ENCODE assay signal across 16 cellular contexts in genomic region chr1:234529095-234529494, GRCh38. TPM values are rescaled to one million over a fixed set of nuclear protein-coding genes. Genes with fewer than 3 reads are reported as not detected.
DNase-seq lines count a peak whose midpoint lies in the region; ATAC-seq and TF ChIP-seq lines count a peak whose summit lies in the region.
"Had no signal": no experiment of that assay in that cellular context is flagged by ENCODE, and none has a peak within 500 bp of the region (broad histone marks: within the 10 kb centered on the region; RNA-seq: fewer than 3 reads in every experiment).

No MANE protein-coding gene starts in this region.

- no peaks in the 10 kb centered on the region for H3K9me3 ChIP-seq in body of pancreas
- no peaks in the 10 kb centered on the region for H3K9me3 ChIP-seq in mesenchymal stem cell (ENCODE audit: control insufficient read depth, low read length)
- H3K9me3 ChIP-seq: Caco-2, HAP-1 had no signal

- ATAC-seq in body of pancreas, result no peak
- no peak for ATAC-seq in GM21576 (IDR thresholded peaks at IDR 0.05; ENCODE audit: unreplicated experiment)
- ATAC-seq: natural killer cell; stimulated activated effector memory CD8-positive, alpha-beta T cell treated with anti-CD3 and anti-CD28 coated beads, Interleukin-12 subunit alpha, Interleukin-12 subunit beta, amount 100 ng/mL, for 72 hours had no signal

- H3K27me3 Mint-ChIP-seq in Calu3 (ENCODE audit: unreplicated experiment), result no peaks in the 10 kb centered on the region

- H3K4me3 ChIP-seq in HL-60 (replicated peaks; ENCODE audit: insufficient read depth, low read length) (no peak overlapping the region), body of pancreas (no peak overlapping the region), mesenchymal stem cell (ENCODE audit: insufficient read depth in 1 of 2, low read depth in 1 of 2, low read length in 2 of 2) (no peak overlapping the region)
- H3K4me3 ChIP-seq: HAP-1 had no signal

- peaks cover 26% of the 10 kb centered on the region for H3K4me1 Mint-ChIP-seq in Calu3 (ENCODE audit: low read depth, unreplicated experiment)
- H3K4me1 Mint-ChIP-seq: stimulated activated effector memory CD8-positive, alpha-beta T cell treated with anti-CD3 and anti-CD28 coated beads, Interleukin-12 subunit alpha, Interleukin-12 subunit beta, amount 100 ng/mL, for 72 hours had no signal

- no peak overlapping the region for H4K91ac ChIP-seq in mesenchymal stem cell (ENCODE audit: low read length)

- no peaks in the 10 kb centered on the region for H3K36me3 Mint-ChIP-seq in Calu3 (ENCODE audit: insufficient read depth, unreplicated experiment)
- H3K36me3 Mint-ChIP-seq: IgD-negative memory B cell; natural killer cell; stimulated activated effector memory CD8-positive, alpha-beta T cell treated with anti-CD3 and anti-CD28 coated beads, Interleukin-12 subunit alpha, Interleukin-12 subunit beta, amount 100 ng/mL, for 72 hours had no signal

- BruUV-seq in Calu3 (replicated peaks; lab: Mats Ljungman, UMichigan), result no TSS peak

- no peak overlapping the region for H2BK5ac ChIP-seq in mesenchymal stem cell (ENCODE audit: low read depth, low read length, poor library complexity, severe bottlenecking)

- CTCF ChIA-PET in Calu3 (lab: Charles Lee), result interaction anchor here (1.5 kb wide), 1 partner anchor 195 kb away, joined by 7 read pairs; no protein-coding TSS in a partner anchor

- no peak overlapping the region for H3K27ac Mint-ChIP-seq in Calu3 (ENCODE audit: unreplicated experiment)
- H3K27ac Mint-ChIP-seq: natural killer cell; stimulated activated effector memory CD8-positive, alpha-beta T cell treated with anti-CD3 and anti-CD28 coated beads, Interleukin-12 subunit alpha, Interleukin-12 subunit beta, amount 100 ng/mL, for 72 hours had no signal

- H3K9me3 Mint-ChIP-seq in Calu3 (ENCODE audit: low read depth, unreplicated experiment), result no peaks in the 10 kb centered on the region
- H3K9me3 Mint-ChIP-seq: natural killer cell; stimulated activated effector memory CD8-positive, alpha-beta T cell treated with anti-CD3 and anti-CD28 coated beads, Interleukin-12 subunit alpha, Interleukin-12 subunit beta, amount 100 ng/mL, for 72 hours had no signal

- H3K18ac ChIP-seq in mesenchymal stem cell (ENCODE audit: low read depth in 1 of 2, low read length in 2 of 2), result peak overlapping the region in 1 of 2 experiments; percentile 52

- H3K4me1 ChIP-seq in body of pancreas (peaks cover 68% of the 10 kb centered on the region), mesenchymal stem cell (ENCODE audit: control insufficient read depth, insufficient read depth, low read depth, low read length) (peaks cover 4% of the 10 kb centered on the region)

- H3K4me3 Mint-ChIP-seq in Calu3 (ENCODE audit: low read depth, unreplicated experiment), result no peak overlapping the region
- H3K4me3 Mint-ChIP-seq: IgD-negative memory B cell; natural killer cell; stimulated activated effector memory CD8-positive, alpha-beta T cell treated with anti-CD3 and anti-CD28 coated beads, Interleukin-12 subunit alpha, Interleukin-12 subunit beta, amount 100 ng/mL, for 72 hours had no signal

- intact Hi-C loops in body of pancreas (cut with DNase I) (no loop called here), Calu3 (cut with micrococcal nuclease; ENCODE audit: unreplicated experiment) (no loop called here)

- H3K23ac ChIP-seq in mesenchymal stem cell (ENCODE audit: low read length in 2 of 2), result no peak overlapping the region

- H3K27me3 ChIP-seq in HL-60 (ENCODE audit: insufficient read depth, poor library complexity, severe bottlenecking) (no peaks in the 10 kb centered on the region), body of pancreas (no peaks in the 10 kb centered on the region), mesenchymal stem cell (ENCODE audit: control insufficient read depth in 1 of 2, insufficient read depth in 1 of 2, low read length in 2 of 2) (no peaks in the 10 kb centered on the region)

- no peak for DNase-seq in HL-60 (ENCODE audit: low read depth in 1 of 2, low spot score in 1 of 2)
- DNase-seq in body of pancreas, result no peak
- DNase-seq in mesenchymal stem cell, result no peak
- no peak for DNase-seq in substantia nigra (lab: John Stamatoyannopoulos, UW)
- DNase-seq in Calu3, result no peak
- no peak for DNase-seq in GM19240 (ENCODE audit: insufficient read length, low spot score)
- DNase-seq: activated gamma-delta T cell treated with Interleukin-2 at 50 U/mL for 16 hours, Caco-2, erythroblast, natural killer cell, NCI-H187 treated with DMSO at 0.1 percent for 48 hours, NCI-H446 had no signal

- no peak overlapping the region for H3K9ac ChIP-seq in mesenchymal stem cell (ENCODE audit: low read length)

- no peaks in the 10 kb centered on the region for H3K79me1 ChIP-seq in mesenchymal stem cell (replicated peaks; ENCODE audit: low read length, poor library complexity, severe bottlenecking)

- H2BK15ac ChIP-seq in mesenchymal stem cell (ENCODE audit: low read depth, poor library complexity, severe bottlenecking), result no peak overlapping the region

- no peak overlapping the region for H2BK120ac ChIP-seq in mesenchymal stem cell (ENCODE audit: low read depth, low read length)

- peak overlapping the region; percentile 37 for H2AK5ac ChIP-seq in mesenchymal stem cell (ENCODE audit: low read length, severe bottlenecking)

- no peak overlapping the region for H2AFZ ChIP-seq in mesenchymal stem cell (ENCODE audit: low read depth, low read length)

- H3K4ac ChIP-seq in mesenchymal stem cell (ENCODE audit: low read depth in 1 of 2, low read length in 2 of 2), result no peak overlapping the region

- no peak overlapping the region for H3K14ac ChIP-seq in mesenchymal stem cell (ENCODE audit: low read length in 2 of 2)

- no peak overlapping the region for H3K4me2 ChIP-seq in mesenchymal stem cell (ENCODE audit: low read length, poor library complexity, severe bottlenecking)

- 73 to 95% methylated on average over 3 of the region's 3 CpGs for whole genome bisulfite sequencing in body of pancreas, 2 donors
- 93% methylated on average over 3 of the region's 3 CpGs for WGBS in mesenchymal stem cell

- H4K8ac ChIP-seq in mesenchymal stem cell (ENCODE audit: low read length), result no peak overlapping the region

- H3K36me3 ChIP-seq in body of pancreas (replicated peaks in 1 of 2; ENCODE audit: insufficient read depth in 1 of 2, low read depth in 2 of 2) (no peaks in the 10 kb centered on the region), mesenchymal stem cell (ENCODE audit: control insufficient read depth in 1 of 2, insufficient read depth in 2 of 2, low read depth in 1 of 2, low read length in 2 of 2) (no peaks in the 10 kb centered on the region)
- H3K36me3 ChIP-seq: HAP-1 had no signal

- no peak for TF ChIP-seq CTCF in HL-60 (IDR thresholded peaks at IDR 0.05; ENCODE audit: insufficient read depth, low read length)
- no peak for TF ChIP-seq CTCF in body of pancreas (IDR thresholded peaks at IDR 0.05)
- no peak for TF ChIP-seq CTCF in Calu3 (IDR thresholded peaks at IDR 0.05; ENCODE audit: unreplicated experiment)

- no peak overlapping the region for H2BK12ac ChIP-seq in mesenchymal stem cell (ENCODE audit: low read length in 2 of 2)

- no peak for TF ChIP-seq POLR2A in body of pancreas (IDR thresholded peaks at IDR 0.05)

- H3K27ac ChIP-seq in HL-60 (replicated peaks) (peak overlapping the region; percentile 46), body of pancreas (peak overlapping the region in 3 of 4 donors; percentile 10 to 99 (median 36)), mesenchymal stem cell (ENCODE audit: low read length, poor library complexity, severe bottlenecking) (no peak overlapping the region), substantia nigra (ENCODE audit: low read depth, low read length, poor library complexity, severe bottlenecking) (peak overlapping the region; percentile 67)

RNA-seq across cellular contexts. Expression of gene TARBP1, which starts 50.1 kb away (rescaled TPM):
- total RNA-seq in body of pancreas, result 10 to 100 TPM; 30.6 to 32.0 TPM
- polyA plus RNA-seq in mesenchymal stem cell (2013, experiment 1 of 2), result 8.1 TPM
- polyA plus RNA-seq in mesenchymal stem cell (2013, experiment 2 of 2), result 6.9 TPM
- total RNA-seq in Calu3 (2022), result 38.1 and 39.6 TPM in 2 replicates
